17 cellular contexts compared by ENCODE assay signal in the genomic region with DNA sequence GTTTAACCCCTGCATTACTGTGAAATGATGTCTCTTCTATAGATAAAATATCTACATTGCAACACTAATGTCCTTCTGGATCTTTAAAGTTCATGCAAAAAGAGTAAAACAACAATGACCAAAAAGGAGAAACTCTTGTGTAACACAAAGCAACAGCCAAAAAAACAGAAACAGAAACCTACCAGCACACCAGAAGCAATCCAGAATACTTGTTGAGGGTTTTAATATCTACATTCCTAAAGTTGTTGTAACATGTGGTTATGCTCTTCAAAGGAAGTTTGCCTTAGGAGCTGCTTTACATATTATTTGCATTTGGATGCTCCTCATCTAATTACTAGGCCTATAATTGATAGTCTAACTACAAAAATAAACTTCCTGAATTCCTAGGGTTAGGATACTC.
A peak's percentile ranks its signal among the peaks of the same experiment; 100 is the strongest.
DNase-seq lines count a peak whose midpoint lies in the region; ATAC-seq, FAIRE-seq and TF ChIP-seq lines count a peak whose summit lies in the region.
"Had no signal": no experiment of that assay in that cellular context is flagged by ENCODE, and none has a peak within 500 bp of the region (broad histone marks: within the 10 kb centered on the region; RNA-seq: fewer than 3 reads in every experiment).

No MANE protein-coding gene starts in this region.

- no peak for TF ChIP-seq POLR2A in NB4 (IDR thresholded peaks at IDR 0.05; ENCODE audit: extremely low read depth, insufficient read length)
- TF ChIP-seq POLR2A in erythroblast (IDR thresholded peaks at IDR 0.05; ENCODE audit: low read length), result no peak

- DNase-seq in Daoy (ENCODE audit: low read depth) (peak; percentile 6), NB4 (ENCODE audit: low read depth) (peak; percentile 37), bronchial epithelial cell (ENCODE audit: low read depth) (peak; percentile 16), omental fat pad (ENCODE audit: low spot score) (no peak), erythroblast (lab: John Stamatoyannopoulos, UW) (no peak), GOT3 (lab: John Stamatoyannopoulos, UW) (no peak), T1000 (lab: John Stamatoyannopoulos, UW) (no peak)
- no peak for DNase-seq in activated CD4-positive, alpha-beta T cell treated with anti-CD3 and anti-CD28 coated beads for 48 hours
- DNase-seq: activated CD4-positive, alpha-beta T cell treated with anti-CD3 and anti-CD28 coated beads, Interleukin-2, amount 50 U/mL, for 1 hour; activated naive CD4-positive, alpha-beta T cell; Caco-2; NCI-H2171 treated with DMSO at 0.1 percent for 48 hours; right lobe of liver; SHP77 treated with DMSO at 0.1 percent for 48 hours had no signal

- no peak for FAIRE-seq in bronchial epithelial cell (lab: Jason Lieb, UNC)
- FAIRE-seq: colon, GM12878 had no signal

- no peaks in the 10 kb centered on the region for H3K27me3 ChIP-seq in bronchial epithelial cell (ENCODE audit: control insufficient read depth, insufficient read depth, low read length)
- H3K27me3 ChIP-seq: right lobe of liver had no signal

- no peak for TF ChIP-seq CTCF in NB4 (IDR thresholded peaks at IDR 0.05; ENCODE audit: low read depth, low read length)
- no peak for TF ChIP-seq CTCF in bronchial epithelial cell (IDR thresholded peaks at IDR 0.05; ENCODE audit: insufficient read depth, low read length, severe bottlenecking)
- no peak for TF ChIP-seq CTCF in omental fat pad (IDR thresholded peaks at IDR 0.05)

- no peaks in the 10 kb centered on the region for H3K36me3 ChIP-seq in bronchial epithelial cell (ENCODE audit: control insufficient read depth, insufficient read depth, low read length)
- H3K36me3 ChIP-seq: right lobe of liver had no signal

- peak; percentile 57 for ATAC-seq in omental fat pad (ENCODE audit: low FRiP score)
- ATAC-seq: GM12878, HCT116 had no signal

- H3K4me3 ChIP-seq in NB4 (ENCODE audit: low read depth, low read length) (no peak overlapping the region), bronchial epithelial cell (ENCODE audit: low read depth, low read length) (no peak overlapping the region)
- H3K4me3 ChIP-seq: GM12878, right lobe of liver had no signal

Comparison
In these comparisons a context has a peak if more than half of its experiments do, and no peak if none do; other contexts are left out.
1. DNase-seq: peak in Daoy (single experiment), NB4 (single experiment) and bronchial epithelial cell (single experiment); none in omental fat pad (single experiment), erythroblast (0 of 2), GOT3 (single experiment), T1000 (single experiment) and activated CD4-positive, alpha-beta T cell treated with anti-CD3 and anti-CD28 coated beads for 48 hours (single experiment).